ENCODE assay signal across 11 cellular contexts in the genomic region with DNA sequence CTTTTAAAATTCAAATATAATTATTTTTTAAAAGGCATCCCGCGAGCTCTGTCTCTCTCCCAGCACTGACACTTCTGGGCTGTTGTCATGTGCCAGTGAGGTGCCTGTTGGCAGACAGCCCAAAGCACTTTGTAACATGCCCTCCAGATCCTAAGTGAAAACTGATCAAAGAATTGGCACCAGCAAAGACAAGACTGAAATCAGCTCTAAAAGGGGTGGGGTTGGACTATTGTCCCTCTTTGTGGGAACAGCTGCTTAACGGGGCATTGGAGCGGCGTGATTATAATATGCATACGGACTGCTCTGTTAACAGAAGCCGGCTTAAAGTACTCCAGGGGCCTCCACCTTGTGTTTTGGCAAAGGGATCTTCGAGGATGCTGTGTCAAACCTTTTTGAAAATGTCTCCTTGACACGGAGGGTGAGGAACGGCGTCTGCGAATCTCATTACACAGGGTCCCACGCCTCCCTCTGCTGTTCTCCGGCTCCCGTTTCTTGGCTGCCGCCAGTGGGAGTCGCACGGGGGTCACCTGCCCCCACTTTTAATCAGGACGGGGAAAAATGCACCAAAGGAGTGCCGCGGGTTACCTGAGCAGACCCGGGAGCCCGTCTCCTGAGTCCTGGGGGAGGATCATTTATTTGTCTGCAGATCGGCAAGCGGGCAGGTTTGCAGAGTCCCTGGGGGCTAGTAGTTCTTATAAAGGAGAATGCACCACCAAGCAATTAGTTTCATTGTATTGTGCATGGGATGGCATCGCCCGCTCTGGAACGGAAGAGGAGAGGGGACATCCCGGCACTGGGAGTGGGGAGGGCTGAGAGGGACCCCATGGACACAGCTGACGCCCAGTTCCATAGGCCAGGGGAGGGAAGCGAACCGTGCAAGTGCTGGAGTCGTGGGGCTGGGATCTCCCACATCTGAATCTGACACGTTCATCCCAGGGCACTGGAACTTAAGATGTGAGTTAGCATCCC. TPM values are rescaled to one million over a fixed set of nuclear protein-coding genes. Genes with fewer than 3 reads are reported as not detected.
DNase-seq lines count a peak whose midpoint lies in the region; ATAC-seq and TF ChIP-seq lines count a peak whose summit lies in the region.
"Had no signal": no experiment of that assay in that cellular context is flagged by ENCODE, and none has a peak within 500 bp of the region (broad histone marks: within the 10 kb centered on the region; RNA-seq: fewer than 3 reads in every experiment).

No MANE protein-coding gene starts in this region.

- no peaks in the 10 kb centered on the region for H3K9me3 Mint-ChIP-seq in activated naive CD8-positive, alpha-beta T cell treated with anti-CD3 and anti-CD28 coated beads, Interleukin-2, amount 50 U/mL, for 24 hours
- no peaks in the 10 kb centered on the region for H3K9me3 Mint-ChIP-seq in activated naive CD8-positive, alpha-beta T cell treated with anti-CD3 and anti-CD28 coated beads for 36 hours
- no peaks in the 10 kb centered on the region for H3K9me3 Mint-ChIP-seq in activated T-helper 17 cell treated with anti-CD3 and anti-CD28 coated beads, Interleukin-2, amount 50 U/mL, for 72 hours

- H3K36me3 ChIP-seq in ascending aorta (no peaks in the 10 kb centered on the region), upper lobe of right lung (no peaks in the 10 kb centered on the region)

- H3K4me3 Mint-ChIP-seq in activated naive CD8-positive, alpha-beta T cell treated with anti-CD3 and anti-CD28 coated beads, Interleukin-2, amount 50 U/mL, for 24 hours: peak overlapping the region; percentile 33
- H3K4me3 Mint-ChIP-seq in activated naive CD8-positive, alpha-beta T cell treated with anti-CD3 and anti-CD28 coated beads for 36 hours: no peak overlapping the region
- H3K4me3 Mint-ChIP-seq in activated T-helper 17 cell treated with anti-CD3 and anti-CD28 coated beads, Interleukin-2, amount 50 U/mL, for 72 hours: no peak overlapping the region
- H3K4me3 Mint-ChIP-seq: activated naive CD8-positive, alpha-beta T cell had no signal

- peaks cover 10% of the 10 kb centered on the region for H3K4me1 Mint-ChIP-seq in activated naive CD8-positive, alpha-beta T cell treated with anti-CD3 and anti-CD28 coated beads, Interleukin-2, amount 50 U/mL, for 24 hours
- peaks cover 4% of the 10 kb centered on the region for H3K4me1 Mint-ChIP-seq in activated naive CD8-positive, alpha-beta T cell treated with anti-CD3 and anti-CD28 coated beads for 36 hours
- peaks cover 4% of the 10 kb centered on the region for H3K4me1 Mint-ChIP-seq in activated T-helper 17 cell treated with anti-CD3 and anti-CD28 coated beads, Interleukin-2, amount 50 U/mL, for 72 hours

- TF ChIP-seq CTCF in ascending aorta (IDR thresholded peaks at IDR 0.05) (no peak), upper lobe of right lung (IDR thresholded peaks at IDR 0.05) (no peak)

- H3K4me3 ChIP-seq in ascending aorta (peak overlapping the region; percentile 23 to 35), upper lobe of right lung (peak overlapping the region; percentile 28)
- H3K4me3 ChIP-seq: lung had no signal

- H3K27ac ChIP-seq in ascending aorta: no peak overlapping the region
- no peak overlapping the region for H3K27ac ChIP-seq in upper lobe of right lung
- H3K27ac ChIP-seq: C4-2B had no signal

- intact Hi-C loops in ascending aorta (cut with DNase I) (no loop called here), upper lobe of right lung (cut with DNase I) (no loop called here)

- no peaks in the 10 kb centered on the region for H3K36me3 Mint-ChIP-seq in activated naive CD8-positive, alpha-beta T cell treated with anti-CD3 and anti-CD28 coated beads, Interleukin-2, amount 50 U/mL, for 24 hours (ENCODE audit: low read depth)
- H3K36me3 Mint-ChIP-seq in activated naive CD8-positive, alpha-beta T cell treated with anti-CD3 and anti-CD28 coated beads for 36 hours: no peaks in the 10 kb centered on the region
- H3K36me3 Mint-ChIP-seq in activated T-helper 17 cell treated with anti-CD3 and anti-CD28 coated beads, Interleukin-2, amount 50 U/mL, for 72 hours (ENCODE audit: low read depth): no peaks in the 10 kb centered on the region
- H3K36me3 Mint-ChIP-seq: activated naive CD8-positive, alpha-beta T cell had no signal

- H3K4me1 ChIP-seq in ascending aorta (peaks cover 0 to 10% of the 10 kb centered on the region in 2 donors), upper lobe of right lung (peaks cover 18% of the 10 kb centered on the region)

- ATAC-seq in activated naive CD8-positive, alpha-beta T cell treated with anti-CD3 and anti-CD28 coated beads, Interleukin-2, amount 50 U/mL, for 24 hours: no peak
- ATAC-seq in left lobe of liver (peak; percentile 79), upper lobe of right lung (no peak)
- no peak for ATAC-seq in activated T-helper 17 cell treated with anti-CD3 and anti-CD28 coated beads, Interleukin-2, amount 50 U/mL, for 72 hours (replicated peaks)

- H3K27me3 ChIP-seq in ascending aorta (peaks cover 4% of the 10 kb centered on the region), upper lobe of right lung (peaks cover 13% of the 10 kb centered on the region)

- no peak for DNase-seq in activated naive CD8-positive, alpha-beta T cell treated with anti-CD3 and anti-CD28 coated beads, Interleukin-2, amount 50 U/mL, for 24 hours
- no peak for DNase-seq in activated naive CD8-positive, alpha-beta T cell treated with anti-CD3 and anti-CD28 coated beads for 36 hours
- DNase-seq in ascending aorta (ENCODE audit: low spot score in 2 of 2) (no peak), left lobe of liver (ENCODE audit: low spot score) (peak; percentile 85), upper lobe of right lung (no peak), NAMALWA (ENCODE audit: low spot score) (no peak), foreskin melanocyte (no peak)

- no peaks in the 10 kb centered on the region for H3K9me3 ChIP-seq in ascending aorta
- no peaks in the 10 kb centered on the region for H3K9me3 ChIP-seq in upper lobe of right lung

- H3K27ac Mint-ChIP-seq in activated naive CD8-positive, alpha-beta T cell treated with anti-CD3 and anti-CD28 coated beads, Interleukin-2, amount 50 U/mL, for 24 hours: no peak overlapping the region
- H3K27ac Mint-ChIP-seq in activated naive CD8-positive, alpha-beta T cell treated with anti-CD3 and anti-CD28 coated beads for 36 hours: no peak overlapping the region
- no peak overlapping the region for H3K27ac Mint-ChIP-seq in activated T-helper 17 cell treated with anti-CD3 and anti-CD28 coated beads, Interleukin-2, amount 50 U/mL, for 72 hours
- H3K27ac Mint-ChIP-seq: activated naive CD8-positive, alpha-beta T cell had no signal

- H3K27me3 Mint-ChIP-seq in activated naive CD8-positive, alpha-beta T cell treated with anti-CD3 and anti-CD28 coated beads, Interleukin-2, amount 50 U/mL, for 24 hours: peaks cover 32% of the 10 kb centered on the region
- H3K27me3 Mint-ChIP-seq in activated naive CD8-positive, alpha-beta T cell treated with anti-CD3 and anti-CD28 coated beads for 36 hours: peaks cover 27% of the 10 kb centered on the region
- peaks cover 39% of the 10 kb centered on the region for H3K27me3 Mint-ChIP-seq in activated T-helper 17 cell treated with anti-CD3 and anti-CD28 coated beads, Interleukin-2, amount 50 U/mL, for 72 hours

RNA-seq across cellular contexts. Expression of gene SPRING1, which starts 44.3 kb away (rescaled TPM):
- 10 to 100 TPM; 25.4 to 28.0 TPM for total RNA-seq in activated naive CD8-positive, alpha-beta T cell treated with anti-CD3 and anti-CD28 coated beads for 36 hours
- total RNA-seq in ascending aorta: 16.0 TPM
- total RNA-seq in left lobe of liver: 6.8 TPM
- 126 TPM for total RNA-seq in upper lobe of right lung
- total RNA-seq in activated T-helper 17 cell treated with anti-CD3 and anti-CD28 coated beads, Interleukin-2, amount 50 U/mL, for 72 hours: 10 to 100 TPM; 17.9 to 32.8 TPM

RNA-seq across cellular contexts. Expression of gene RNFT2, which starts 44.6 kb away (rescaled TPM):
- 10 to 100 TPM; 14.8 to 16.9 TPM for total RNA-seq in activated naive CD8-positive, alpha-beta T cell treated with anti-CD3 and anti-CD28 coated beads for 36 hours
- 0.21 TPM for total RNA-seq in ascending aorta
- 0.40 TPM for total RNA-seq in left lobe of liver
- 2.6 TPM for total RNA-seq in upper lobe of right lung
- total RNA-seq in activated T-helper 17 cell treated with anti-CD3 and anti-CD28 coated beads, Interleukin-2, amount 50 U/mL, for 72 hours: 10 to 100 TPM; 12.3 to 23.6 TPM
